In genomic region chr19:4373601-4374441, GRCh38 we compare ENCODE assay signal across 8 cellular contexts. TPM values are rescaled to one million over a fixed set of nuclear protein-coding genes. Genes with fewer than 3 reads are reported as not detected.
DNase-seq lines count a peak whose midpoint lies in the region; ATAC-seq and TF ChIP-seq lines count a peak whose summit lies in the region.

No MANE protein-coding gene starts in this region.

- TF ChIP-seq CTCF in upper lobe of left lung (IDR thresholded peaks at IDR 0.05), result no peak

- H3K4me3 Mint-ChIP-seq in activated CD4-positive, alpha-beta T cell treated with anti-CD3 and anti-CD28 coated beads, Interleukin-2, amount 10 ng/mL, durations not matched to agents 7 days and 5 days, result no peak overlapping the region

- CTCF ChIA-PET in activated CD4-positive, alpha-beta T cell treated with anti-CD3 and anti-CD28 coated beads, Interleukin-2, amount 10 ng/mL, durations not matched to agents 7 days and 5 days (lab: Charles Lee), result interaction anchor here (1.3 to 4.7 kb wide), 2 partner anchors 9 to 27 kb away, joined by 3 to 25 read pairs; partner anchors contain the start of gene SH3GL1

- 91 to 94% methylated on average over 23 to 24 of the region's 24 CpGs for WGBS in mesodermal cell (ENCODE audit: insufficient coverage in 2 of 2), 2 experiments
- WGBS in upper lobe of left lung, 2 donors, result 59 to 68% methylated on average over 11 to 24 of the region's 24 CpGs

- POLR2A ChIA-PET in activated CD4-positive, alpha-beta T cell treated with anti-CD3 and anti-CD28 coated beads, Interleukin-2, amount 10 ng/mL, durations not matched to agents 7 days and 5 days (lab: Charles Lee), result no interaction called here

- no peak for DNase-seq in activated CD4-positive, alpha-beta T cell treated with anti-CD3 and anti-CD28 coated beads, Interleukin-2, amount 10 ng/mL, durations not matched to agents 7 days and 5 days
- DNase-seq in activated CD4-positive, alpha-beta T cell treated with anti-CD3 and anti-CD28 coated beads for 1 hour, result no peak
- DNase-seq in caudate nucleus (lab: John Stamatoyannopoulos, UW), result peak in 51 of 61 donors; percentile 22 to 78 (median 58)
- DNase-seq in upper lobe of left lung, result peak in 1 of 2 donors; percentile 77
- no peak for DNase-seq in SIG-M5 treated with dmso at 0.1 percent for 504 hours (lab: John Stamatoyannopoulos, UW; ENCODE audit: unreplicated experiment)
- DNase-seq in NCI-H1417 (lab: John Stamatoyannopoulos, UW), result no peak

- H3K4me1 ChIP-seq in mesodermal cell (ENCODE audit: control insufficient read depth, insufficient read depth, low read length, poor library complexity, severe bottlenecking) (peaks cover 54% of the 10 kb centered on the region), upper lobe of left lung (peaks cover 77 to 95% (median 91%) of the 10 kb centered on the region in 4 donors)

- H3K9me3 ChIP-seq in mesodermal cell (ENCODE audit: control insufficient read depth, low read length), result no peaks in the 10 kb centered on the region
- H3K9me3 ChIP-seq in upper lobe of left lung, result no peaks in the 10 kb centered on the region

- peak in 1 of 2 donors; percentile 3 for ATAC-seq in upper lobe of left lung (ENCODE audit: low FRiP score in 2 of 2)
- no peak for ATAC-seq in GM21360 (IDR thresholded peaks at IDR 0.05; ENCODE audit: unreplicated experiment)

- H3K27me3 ChIP-seq in upper lobe of left lung, result no peaks in the 10 kb centered on the region

- TF ChIP-seq EP300 in upper lobe of left lung (IDR thresholded peaks at IDR 0.05), result no peak

- H3K4me3 ChIP-seq in mesodermal cell (ENCODE audit: extremely low read depth, insufficient read depth, low read length, poor library complexity, severe bottlenecking), result no peak overlapping the region
- no peak overlapping the region for H3K4me3 ChIP-seq in upper lobe of left lung

- no peaks in the 10 kb centered on the region for H3K9me3 Mint-ChIP-seq in activated CD4-positive, alpha-beta T cell treated with anti-CD3 and anti-CD28 coated beads, Interleukin-2, amount 10 ng/mL, durations not matched to agents 7 days and 5 days

- peaks cover 78% of the 10 kb centered on the region for H3K4me1 Mint-ChIP-seq in activated CD4-positive, alpha-beta T cell treated with anti-CD3 and anti-CD28 coated beads, Interleukin-2, amount 10 ng/mL, durations not matched to agents 7 days and 5 days

- peaks cover 6% of the 10 kb centered on the region for H3K36me3 Mint-ChIP-seq in activated CD4-positive, alpha-beta T cell treated with anti-CD3 and anti-CD28 coated beads, Interleukin-2, amount 10 ng/mL, durations not matched to agents 7 days and 5 days (ENCODE audit: low read depth)

- H3K27ac ChIP-seq in caudate nucleus (ENCODE audit: low read depth, low read length) (peak overlapping the region; percentile 78), mesodermal cell (ENCODE audit: low read depth, low read length, severe bottlenecking) (peak overlapping the region; percentile 90), upper lobe of left lung (peak overlapping the region; percentile 78 to 85 (median 85))

- H3K27ac Mint-ChIP-seq in activated CD4-positive, alpha-beta T cell treated with anti-CD3 and anti-CD28 coated beads, Interleukin-2, amount 10 ng/mL, durations not matched to agents 7 days and 5 days, result peak overlapping the region; percentile 46

- no peak for TF ChIP-seq POLR2A in upper lobe of left lung (IDR thresholded peaks at IDR 0.05)

- H3K27me3 Mint-ChIP-seq in activated CD4-positive, alpha-beta T cell treated with anti-CD3 and anti-CD28 coated beads, Interleukin-2, amount 10 ng/mL, durations not matched to agents 7 days and 5 days, result no peaks in the 10 kb centered on the region

- H3K36me3 ChIP-seq in mesodermal cell (ENCODE audit: control insufficient read depth, insufficient read depth, low read length) (peaks cover 4% of the 10 kb centered on the region), upper lobe of left lung (peaks cover 0 to 7% (median 0%) of the 10 kb centered on the region in 4 donors)

RNA-seq across cellular contexts. Expression of gene SH3GL1, which starts 26.5 kb away (rescaled TPM):
- 10 to 100 TPM; 67.7 to 68.2 TPM for total RNA-seq in activated CD4-positive, alpha-beta T cell treated with anti-CD3 and anti-CD28 coated beads, Interleukin-2, amount 10 ng/mL, durations not matched to agents 7 days and 5 days
- 96.1 TPM for polyA plus RNA-seq in mesodermal cell (2013, experiment 1 of 2)
- polyA plus RNA-seq in mesodermal cell (2013, experiment 2 of 2), result 78.6 TPM
- total RNA-seq in upper lobe of left lung, result 10 to 100 TPM; 27.4 to 60.1 (median 53.8) TPM

RNA-seq across cellular contexts. Expression of gene CHAF1A, which starts 28.6 kb away (rescaled TPM):
- total RNA-seq in activated CD4-positive, alpha-beta T cell treated with anti-CD3 and anti-CD28 coated beads, Interleukin-2, amount 10 ng/mL, durations not matched to agents 7 days and 5 days, result 10 to 100 TPM; 77.1 to 83.7 TPM
- polyA plus RNA-seq in mesodermal cell (2013, experiment 1 of 2), result 23.5 TPM
- polyA plus RNA-seq in mesodermal cell (2013, experiment 2 of 2), result 22.8 TPM
- total RNA-seq in upper lobe of left lung, result 10 to 100 TPM in 3 of 6 donors, 1 to 10 TPM in 3; 3.3 to 16.8 (median 10.1) TPM

RNA-seq across cellular contexts. Expression of gene MPND, which starts 30.5 kb away (rescaled TPM):
- total RNA-seq in activated CD4-positive, alpha-beta T cell treated with anti-CD3 and anti-CD28 coated beads, Interleukin-2, amount 10 ng/mL, durations not matched to agents 7 days and 5 days, result 10 to 100 TPM; 21.2 to 28.1 TPM
- polyA plus RNA-seq in mesodermal cell (2013, experiment 1 of 2), result 18.6 TPM
- 16.3 TPM for polyA plus RNA-seq in mesodermal cell (2013, experiment 2 of 2)
- 10 to 100 TPM in 4 of 6 donors, 1 to 10 TPM in 2; 7.7 to 37.1 (median 15.6) TPM for total RNA-seq in upper lobe of left lung

RNA-seq across cellular contexts. Expression of gene STAP2, which starts 35.2 kb away (rescaled TPM):
- total RNA-seq in activated CD4-positive, alpha-beta T cell treated with anti-CD3 and anti-CD28 coated beads, Interleukin-2, amount 10 ng/mL, durations not matched to agents 7 days and 5 days, result 10 to 100 TPM; 10.4 to 11.9 TPM
- polyA plus RNA-seq in mesodermal cell (2013, experiment 1 of 2), result 15.7 TPM
- polyA plus RNA-seq in mesodermal cell (2013, experiment 2 of 2), result 12.8 TPM
- 10 to 100 TPM; 11.2 to 39.8 (median 14.7) TPM for total RNA-seq in upper lobe of left lung

Comparison
In these comparisons a context has a peak if more than half of its experiments do, and no peak if none do; other contexts are left out.
1. DNase-seq: peak in caudate nucleus (51 of 61); none in activated CD4-positive, alpha-beta T cell treated with anti-CD3 and anti-CD28 coated beads, Interleukin-2, amount 10 ng/mL, durations not matched to agents 7 days and 5 days (single experiment), activated CD4-positive, alpha-beta T cell treated with anti-CD3 and anti-CD28 coated beads for 1 hour (single experiment), SIG-M5 treated with dmso at 0.1 percent for 504 hours (single experiment) and NCI-H1417 (0 of 3).
2. RNA of gene CHAF1A, which starts 28.6 kb away (total RNA-seq): 77.1 to 83.7 TPM in activated CD4-positive, alpha-beta T cell treated with anti-CD3 and anti-CD28 coated beads, Interleukin-2, amount 10 ng/mL, durations not matched to agents 7 days and 5 days; 3.3 to 16.8 TPM in upper lobe of left lung; every median in the first group is over 4 times any median in the second.
3. Peak in every context shown above with its lines, with median percentiles within 50 percentile points of each other: H3K27ac ChIP-seq.